In genomic region chr17:77542551-77543490, GRCh38 we compare ENCODE assay signal across 8 cellular contexts.
DNase-seq lines count a peak whose midpoint lies in the region; ATAC-seq and TF ChIP-seq lines count a peak whose summit lies in the region.
"Had no signal": no experiment of that assay in that cellular context is flagged by ENCODE, and none has a peak within 500 bp of the region (broad histone marks: within the 10 kb centered on the region; RNA-seq: fewer than 3 reads in every experiment).

No MANE protein-coding gene starts in this region.

- ATAC-seq in T-helper 17 cell: peak; percentile 84
- peak; percentile 92 to 96 for ATAC-seq in gastrocnemius medialis
- no peak for ATAC-seq in HG02884 (IDR thresholded peaks at IDR 0.05; ENCODE audit: unreplicated experiment)

- no peak overlapping the region for H3K4me3 ChIP-seq in astrocyte of the cerebellum (ENCODE audit: low read depth, low read length)
- no peak overlapping the region for H3K4me3 ChIP-seq in gastrocnemius medialis

- intact Hi-C loops in gastrocnemius medialis (cut with DNase I; ENCODE audit: low total_unique reads): loop anchor here (1.0 to 2.0 kb wide), 3 partner anchors 102 to 471 kb away; no protein-coding TSS in a partner anchor

- no peak overlapping the region for H3K4me3 Mint-ChIP-seq in T-helper 17 cell

- peak; percentile 88 for DNase-seq in NCI-H1694 treated with DMSO at 0.1 percent for 48 hours (lab: John Stamatoyannopoulos, UW)
- peak; percentile 22 to 41 (median 22) for DNase-seq in T-helper 17 cell
- peak; percentile 76 for DNase-seq in astrocyte of the cerebellum (ENCODE audit: low read depth)
- DNase-seq in hepatic stellate cell (ENCODE audit: low spot score): peak; percentile 87
- peak; percentile 69 to 77 for DNase-seq in gastrocnemius medialis

- H3K36me3 ChIP-seq in gastrocnemius medialis: no peaks in the 10 kb centered on the region
- H3K36me3 ChIP-seq: neutrophil had no signal

- no peak overlapping the region for H3K27ac Mint-ChIP-seq in T-helper 17 cell

- peaks cover 42% of the 10 kb centered on the region for H3K27me3 Mint-ChIP-seq in T-helper 17 cell

- H3K27ac ChIP-seq in gastrocnemius medialis: no peak overlapping the region
- H3K27ac ChIP-seq: neutrophil had no signal

- peaks cover 2% of the 10 kb centered on the region for H3K36me3 Mint-ChIP-seq in T-helper 17 cell (ENCODE audit: low read depth)

- no peaks in the 10 kb centered on the region for H3K4me1 ChIP-seq in gastrocnemius medialis

- peak; percentile 87 for TF ChIP-seq CTCF in GM12873 (IDR thresholded peaks at IDR 0.05; ENCODE audit: insufficient read depth, low read depth, low read length, missing control alignments)
- TF ChIP-seq CTCF in astrocyte of the cerebellum (IDR thresholded peaks at IDR 0.05; ENCODE audit: low read depth, low read length, missing control alignments): peak; percentile 99
- TF ChIP-seq CTCF in gastrocnemius medialis (IDR thresholded peaks at IDR 0.05 in 4 of 5, conservative IDR thresholded peaks at IDR 0.05 in 1 of 5): peak; percentile 79 to 94 (median 88)

- H3K9me3 ChIP-seq in T-helper 17 cell (ENCODE audit: control insufficient read depth, low read length, poor library complexity, severe bottlenecking) (no peaks in the 10 kb centered on the region), gastrocnemius medialis (no peaks in the 10 kb centered on the region)
- H3K9me3 ChIP-seq: neutrophil had no signal

- TF ChIP-seq POLR2A in gastrocnemius medialis (IDR thresholded peaks at IDR 0.05): no peak

- H3K4me1 Mint-ChIP-seq in T-helper 17 cell: peaks cover 3% of the 10 kb centered on the region

- in situ Hi-C loops in astrocyte of the cerebellum (cut with HindIII; ENCODE audit: low sequenced_read_pairs) (loop anchor here (5.0 to 25.0 kb wide), 3 partner anchors 54 to 469 kb away; no protein-coding TSS in a partner anchor), gastrocnemius medialis (cut with MboI; ENCODE audit: low sequenced_read_pairs in 4 of 4) (loop anchor here (5.0 to 10.0 kb wide), 4 partner anchors 182 to 474 kb away; no protein-coding TSS in a partner anchor)

- peaks cover 0 to 4% (median 3%) of the 10 kb centered on the region in 3 donors for H3K27me3 ChIP-seq in gastrocnemius medialis

Comparison
In these comparisons a context has a peak if more than half of its experiments do, and no peak if none do; other contexts are left out.
1. DNase-seq: peak in every context shown above with its lines; median percentile 88 in NCI-H1694 treated with DMSO at 0.1 percent for 48 hours; 87 in hepatic stellate cell; 76 in astrocyte of the cerebellum; 73 in gastrocnemius medialis; 22 in T-helper 17 cell.